22 cellular contexts compared by ENCODE assay signal in genomic region chr2:168075446-168075845, GRCh38.
DNase-seq lines count a peak whose midpoint lies in the region; ATAC-seq and TF ChIP-seq lines count a peak whose summit lies in the region.
"Had no signal": no experiment of that assay in that cellular context is flagged by ENCODE, and none has a peak within 500 bp of the region (broad histone marks: within the 10 kb centered on the region; RNA-seq: fewer than 3 reads in every experiment).

No MANE protein-coding gene starts in this region.

- H3K36me3 Mint-ChIP-seq in immature natural killer cell, result peaks cover 0 to 18% (median 11%) of the 10 kb centered on the region in 3 donors
- peaks cover 63% of the 10 kb centered on the region for H3K36me3 Mint-ChIP-seq in stimulated activated memory B cell treated with anti-CD40 and anti-IgM and Interleukin-4, amounts not matched to agents 10 μg/mL and 1 μg/mL and 100 μg/mL, for 72 hours

- peaks cover 21 to 65% of the 10 kb centered on the region in 2 donors for H3K4me1 Mint-ChIP-seq in immature natural killer cell
- H3K4me1 Mint-ChIP-seq in stimulated activated memory B cell treated with anti-CD40 and anti-IgM and Interleukin-4, amounts not matched to agents 10 μg/mL and 1 μg/mL and 100 μg/mL, for 72 hours, result no peaks in the 10 kb centered on the region
- H3K4me1 Mint-ChIP-seq: H9 had no signal

- no peaks in the 10 kb centered on the region for H3K4me1 ChIP-seq in upper lobe of right lung

- peaks cover 0 to 3% (median 0%) of the 10 kb centered on the region in 3 donors for H3K27me3 Mint-ChIP-seq in immature natural killer cell (ENCODE audit: low read depth in 3 of 3)
- H3K27me3 Mint-ChIP-seq in stimulated activated memory B cell treated with anti-CD40 and anti-IgM and Interleukin-4, amounts not matched to agents 10 μg/mL and 1 μg/mL and 100 μg/mL, for 72 hours, result no peaks in the 10 kb centered on the region

- H3K4me3 Mint-ChIP-seq in immature natural killer cell, result no peak overlapping the region
- H3K4me3 Mint-ChIP-seq in stimulated activated memory B cell treated with anti-CD40 and anti-IgM and Interleukin-4, amounts not matched to agents 10 μg/mL and 1 μg/mL and 100 μg/mL, for 72 hours, result no peak overlapping the region
- H3K4me3 Mint-ChIP-seq: CD8-positive, alpha-beta T cell; H9 had no signal

- no peak overlapping the region for H3K4me3 ChIP-seq in epithelial cell of esophagus (ENCODE audit: low read length)
- H3K4me3 ChIP-seq in upper lobe of right lung, result no peak overlapping the region
- H3K4me3 ChIP-seq: GM12878 had no signal

- no peaks in the 10 kb centered on the region for H3K36me3 ChIP-seq in upper lobe of right lung

- peak overlapping the region; percentile 6 to 68 (median 41) for H3K27ac Mint-ChIP-seq in immature natural killer cell
- no peak overlapping the region for H3K27ac Mint-ChIP-seq in stimulated activated memory B cell treated with anti-CD40 and anti-IgM and Interleukin-4, amounts not matched to agents 10 μg/mL and 1 μg/mL and 100 μg/mL, for 72 hours
- H3K27ac Mint-ChIP-seq: CD8-positive, alpha-beta T cell; H9 had no signal

- DNase-seq in GM04504 (ENCODE audit: low read depth), result peak; percentile 11
- DNase-seq in HT1080 (ENCODE audit: low read depth), result peak; percentile 5
- peak; percentile 37 for DNase-seq in epithelial cell of esophagus (ENCODE audit: low read depth)
- DNase-seq in immature natural killer cell, result no peak
- DNase-seq in C1 segment of cervical spinal cord (lab: John Stamatoyannopoulos, UW), result no peak
- no peak for DNase-seq in upper lobe of right lung
- DNase-seq: Calu3; CD8-positive, alpha-beta T cell; EL; H9; MV-4-11; NCI-H1105 treated with DMSO at 0.1 percent for 48 hours; NCI-H1694; NCI-H2081; NCI-H2171 treated with DMSO at 0.1 percent for 48 hours; NCI-H446; NCI-H526; Right ventricle myocardium superior had no signal

- no peak for ATAC-seq in stimulated activated memory B cell treated with anti-CD40 and anti-IgM and Interleukin-4, amounts not matched to agents 10 μg/mL and 1 μg/mL and 100 μg/mL, for 72 hours
- ATAC-seq in upper lobe of right lung (no peak), HG03571 (IDR thresholded peaks at IDR 0.05; ENCODE audit: unreplicated experiment) (no peak)
- ATAC-seq: CD8-positive, alpha-beta T cell; GM12878 had no signal

- no peaks in the 10 kb centered on the region for H3K9me3 Mint-ChIP-seq in immature natural killer cell
- no peaks in the 10 kb centered on the region for H3K9me3 Mint-ChIP-seq in stimulated activated memory B cell treated with anti-CD40 and anti-IgM and Interleukin-4, amounts not matched to agents 10 μg/mL and 1 μg/mL and 100 μg/mL, for 72 hours
- H3K9me3 Mint-ChIP-seq: CD8-positive, alpha-beta T cell; H9 had no signal

- TF ChIP-seq CTCF in epithelial cell of esophagus (IDR thresholded peaks at IDR 0.05; ENCODE audit: insufficient read depth, low read depth, low read length, missing control alignments), result no peak
- no peak for TF ChIP-seq CTCF in upper lobe of right lung (IDR thresholded peaks at IDR 0.05)

- no peaks in the 10 kb centered on the region for H3K27me3 ChIP-seq in upper lobe of right lung

- intact Hi-C loops in upper lobe of right lung (cut with DNase I), result no loop called here

- H3K27ac ChIP-seq in upper lobe of right lung, result no peak overlapping the region
- H3K27ac ChIP-seq: KMS-11 had no signal

- H3K9me3 ChIP-seq in upper lobe of right lung, result no peaks in the 10 kb centered on the region

Comparison
In these comparisons a context has a peak if more than half of its experiments do, and no peak if none do; other contexts are left out.
1. DNase-seq: peak in GM04504 (single experiment), HT1080 (single experiment) and epithelial cell of esophagus (single experiment); none in immature natural killer cell (0 of 3), C1 segment of cervical spinal cord (0 of 14) and upper lobe of right lung (single experiment).